Comparison of ENCODE assay signal across 26 cellular contexts in the genomic region with DNA sequence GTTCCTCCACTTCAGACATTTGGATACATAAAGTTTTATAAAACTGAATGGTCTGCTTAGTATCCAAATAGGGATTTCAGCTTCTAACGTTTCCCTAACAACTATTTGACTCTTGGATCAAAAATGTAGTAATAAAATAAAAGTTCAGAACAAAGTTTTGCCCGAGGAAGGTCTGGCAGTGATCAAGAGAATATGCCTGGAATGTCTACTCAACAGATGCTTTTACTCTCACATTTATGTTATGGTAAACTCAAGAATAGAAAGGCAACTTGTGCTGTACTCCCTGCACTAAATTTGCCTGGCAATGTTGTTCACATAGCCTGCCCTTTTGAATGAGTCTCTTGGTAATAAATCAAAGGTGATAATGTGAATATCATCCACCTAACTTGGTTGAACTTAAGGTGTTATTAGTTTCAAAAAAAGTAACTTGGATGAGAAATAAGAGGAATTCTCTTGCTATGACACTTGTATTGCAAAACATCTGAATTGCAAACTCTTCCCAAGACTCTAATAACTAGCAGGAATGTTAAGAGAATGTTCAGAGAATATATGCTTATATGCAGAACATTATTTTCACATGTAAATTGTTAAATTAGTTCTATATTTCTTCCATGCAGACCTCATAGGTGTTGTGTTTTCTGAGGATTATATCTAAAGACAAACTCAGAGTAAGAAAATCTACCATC.
DNase-seq lines count a peak whose midpoint lies in the region; ATAC-seq and TF ChIP-seq lines count a peak whose summit lies in the region.
"Had no signal": no experiment of that assay in that cellular context is flagged by ENCODE, and none has a peak within 500 bp of the region (broad histone marks: within the 10 kb centered on the region; RNA-seq: fewer than 3 reads in every experiment).

No MANE protein-coding gene starts in this region.

- H3K14ac ChIP-seq in H9 (ENCODE audit: insufficient read depth, low read length): no peak overlapping the region

- H2AFZ ChIP-seq in H9 (ENCODE audit: low read length) (no peak overlapping the region), PC-9 (no peak overlapping the region)
- H2AFZ ChIP-seq: parathyroid adenoma had no signal

- H3K4ac ChIP-seq in H9 (ENCODE audit: low read depth, low read length): no peak overlapping the region

- H3K4me1 ChIP-seq in H9 (ENCODE audit: insufficient read depth, low read length) (no peaks in the 10 kb centered on the region), PC-9 (replicated peaks; ENCODE audit: insufficient read depth) (no peaks in the 10 kb centered on the region)
- H3K4me1 ChIP-seq: BE2C, colonic mucosa, parathyroid adenoma, suprapubic skin had no signal

- H3F3A ChIP-seq in PC-9 (ENCODE audit: insufficient read depth, low read depth): no peaks in the 10 kb centered on the region

- H3K27me3 Mint-ChIP-seq in H9 (ENCODE audit: low read depth): no peaks in the 10 kb centered on the region; the same call in 1 of the 2 replicates
- H3K27me3 Mint-ChIP-seq: activated CD4-positive, alpha-beta T cell treated with anti-CD3 and anti-CD28 coated beads, Interleukin-2, amount 10 ng/mL, durations not matched to agents 24 days and 14 days had no signal

- H3K27ac ChIP-seq in H9 (ENCODE audit: insufficient read length, low read depth, low read length) (no peak overlapping the region), PC-9 (no peak overlapping the region)
- H3K27ac ChIP-seq: 22Rv1, colonic mucosa, parathyroid adenoma, suprapubic skin had no signal

- no peak overlapping the region for H3T11ph ChIP-seq in H9 (ENCODE audit: low read length)

- no peak overlapping the region for H2BK15ac ChIP-seq in H9 (ENCODE audit: low read depth, low read length)

- CTCF ChIA-PET in AG04449 (lab: Yijun Ruan, JAX): no interaction called here
- CTCF ChIA-PET in PC-9 (lab: Charles Lee): no interaction called here

- no TSS peak for BruUV-seq in PC-9 (replicated peaks; lab: Mats Ljungman, UMichigan)

- H3K9ac ChIP-seq in H9 (ENCODE audit: extremely low read depth, insufficient read length, low read length): no peak overlapping the region
- H3K9ac ChIP-seq: parathyroid adenoma had no signal

- intact Hi-C loops in PC-9 (cut with micrococcal nuclease; ENCODE audit: unreplicated experiment): no loop called here

- no peaks in the 10 kb centered on the region for H3K36me3 ChIP-seq in PC-9 (ENCODE audit: low read depth)
- H3K36me3 ChIP-seq: BE2C, colonic mucosa, suprapubic skin had no signal

- H3K23ac ChIP-seq in H9 (ENCODE audit: insufficient read length, low read depth, low read length): no peak overlapping the region

- H3K79me1 ChIP-seq in H9 (ENCODE audit: insufficient read depth, low read depth, low read length, poor library complexity, severe bottlenecking): no peaks in the 10 kb centered on the region

- no peak overlapping the region for H2BK12ac ChIP-seq in H9 (ENCODE audit: insufficient read length, low read depth, low read length)

- WGBS in H9 (ENCODE audit: extremely low coverage, insufficient read length, low lambda C conversion rate): no CpG with 5 or more reads among the region's 2 CpGs

- H2BK20ac ChIP-seq in H9 (ENCODE audit: low read depth, low read length, poor library complexity, severe bottlenecking): no peak overlapping the region

- no peak overlapping the region for H3K56ac ChIP-seq in H9 (ENCODE audit: insufficient read length, low read depth, low read length)

- ATAC-seq in GM19395 (IDR thresholded peaks at IDR 0.05; ENCODE audit: unreplicated experiment): no peak
- no peak for ATAC-seq in GM18909 (IDR thresholded peaks at IDR 0.05; ENCODE audit: poor library complexity, unreplicated experiment)
- ATAC-seq: activated naive CD4-positive, alpha-beta T cell treated with anti-CD3 and anti-CD28 coated beads, Interleukin-2, amount 50 U/mL, for 72 hours; esophagus mucosa; K562; left colon had no signal

- no peak overlapping the region for H3K18ac ChIP-seq in H9 (ENCODE audit: insufficient read length, low read depth, low read length)

- no peaks in the 10 kb centered on the region for H3K9me3 Mint-ChIP-seq in H9
- H3K9me3 Mint-ChIP-seq: activated CD4-positive, alpha-beta T cell treated with anti-CD3 and anti-CD28 coated beads, Interleukin-2, amount 10 ng/mL, durations not matched to agents 24 days and 14 days had no signal

- no peaks in the 10 kb centered on the region for H3K4me1 Mint-ChIP-seq in H9
- H3K4me1 Mint-ChIP-seq: activated CD4-positive, alpha-beta T cell treated with anti-CD3 and anti-CD28 coated beads, Interleukin-2, amount 10 ng/mL, durations not matched to agents 24 days and 14 days; immature natural killer cell had no signal

- H2BK5ac ChIP-seq in H9 (ENCODE audit: insufficient read length, low read length): no peak overlapping the region

- DNase-seq in AG04449 (ENCODE audit: low read depth, low spot score): peak; percentile 29
- DNase-seq in GM04503 (ENCODE audit: low read depth): peak; percentile 54
- peak; percentile 4 for DNase-seq in choroid plexus epithelial cell (ENCODE audit: low read depth)
- peak; percentile 4 for DNase-seq in hepatic stellate cell (ENCODE audit: low spot score)
- DNase-seq in H9: no peak
- no peak for DNase-seq in PC-9
- DNase-seq: activated CD4-positive, alpha-beta T cell treated with anti-CD3 and anti-CD28 coated beads, Interleukin-2, amount 10 ng/mL, durations not matched to agents 24 days and 14 days; activated CD8-positive, alpha-beta memory T cell treated with anti-CD3 and anti-CD28 coated beads for 24 hours; anterior cingulate cortex; BE2C; colonic mucosa; immature natural killer cell; left colon; NCI-H1048; NCI-H446; NCI-H774; stimulated activated naive CD4-positive, alpha-beta T cell treated with Interleukin-2 at 50 U/mL for 16 hours had no signal

- no peaks in the 10 kb centered on the region for H3K36me3 Mint-ChIP-seq in H9 (ENCODE audit: insufficient read depth in 1 of 3, low read depth in 3 of 3)
- H3K36me3 Mint-ChIP-seq: activated naive CD4-positive, alpha-beta T cell treated with anti-CD3 and anti-CD28 coated beads, Interleukin-2, amount 50 U/mL, for 72 hours; immature natural killer cell had no signal

- TF ChIP-seq CTCF in AG04449 (IDR thresholded peaks at IDR 0.05; ENCODE audit: insufficient read depth, low read length, missing control alignments) (no peak), choroid plexus epithelial cell (conservative IDR thresholded peaks at IDR 0.05; ENCODE audit: low read depth, low read length) (no peak), H9 (conservative IDR thresholded peaks at IDR 0.05) (no peak), PC-9 (conservative IDR thresholded peaks at IDR 0.05) (no peak)

- H4K91ac ChIP-seq in H9 (ENCODE audit: insufficient read length, low read depth, low read length): no peak overlapping the region

- H3K4me3 ChIP-seq in AG04449 (ENCODE audit: low read depth, low read length) (no peak overlapping the region), choroid plexus epithelial cell (ENCODE audit: low read depth, low read length) (no peak overlapping the region), PC-9 (no peak overlapping the region)
- H3K4me3 ChIP-seq: colonic mucosa, K562, smooth muscle cell, suprapubic skin had no signal

- no peaks in the 10 kb centered on the region for H3K9me2 ChIP-seq in PC-9 (ENCODE audit: insufficient read depth)

- no peak overlapping the region for H2AK5ac ChIP-seq in H9 (ENCODE audit: insufficient read length, low read length)

- H4K5ac ChIP-seq in H9 (ENCODE audit: insufficient read length, low read depth, low read length): no peak overlapping the region

- H2BK120ac ChIP-seq in H9 (ENCODE audit: low read depth, low read length, poor library complexity, severe bottlenecking): no peak overlapping the region

- H3K27ac Mint-ChIP-seq in H9: no peak overlapping the region
- H3K27ac Mint-ChIP-seq: activated CD4-positive, alpha-beta T cell treated with anti-CD3 and anti-CD28 coated beads, Interleukin-2, amount 10 ng/mL, durations not matched to agents 24 days and 14 days; activated naive CD4-positive, alpha-beta T cell treated with anti-CD3 and anti-CD28 coated beads, Interleukin-2, amount 50 U/mL, for 72 hours; immature natural killer cell had no signal

- no peaks in the 10 kb centered on the region for H3K23me2 ChIP-seq in H9 (ENCODE audit: insufficient read length, low read depth, low read length, poor library complexity, severe bottlenecking)

- no peaks in the 10 kb centered on the region for H3K9me3 ChIP-seq in H9 (ENCODE audit: control insufficient read depth, low read depth, low read length)
- H3K9me3 ChIP-seq in PC-9 (ENCODE audit: insufficient read depth, low read depth): no peaks in the 10 kb centered on the region
- H3K9me3 ChIP-seq: BE2C, colonic mucosa, suprapubic skin had no signal

- H3K4me3 Mint-ChIP-seq in H9: no peak overlapping the region
- H3K4me3 Mint-ChIP-seq: activated CD4-positive, alpha-beta T cell treated with anti-CD3 and anti-CD28 coated beads, Interleukin-2, amount 10 ng/mL, durations not matched to agents 24 days and 14 days; immature natural killer cell had no signal

- no peaks in the 10 kb centered on the region for H4K20me1 ChIP-seq in H9 (ENCODE audit: control insufficient read depth, insufficient read depth, insufficient read length)
- H4K20me1 ChIP-seq in PC-9 (ENCODE audit: insufficient read depth): no peaks in the 10 kb centered on the region

- H3K4me2 ChIP-seq in H9 (ENCODE audit: insufficient read depth, insufficient read length, low read length) (no peak overlapping the region), PC-9 (no peak overlapping the region)
- H3K4me2 ChIP-seq: smooth muscle cell had no signal

- H3K27me3 ChIP-seq in H9 (ENCODE audit: insufficient read depth, low read length) (no peaks in the 10 kb centered on the region), PC-9 (ENCODE audit: insufficient read depth, low read depth) (no peaks in the 10 kb centered on the region)
- H3K27me3 ChIP-seq: BE2C, colonic mucosa, suprapubic skin had no signal

- no peak overlapping the region for H4K8ac ChIP-seq in H9 (replicated peaks; ENCODE audit: insufficient read length, low read depth, low read length)

- POLR2A ChIA-PET in AG04449 (lab: Yijun Ruan, JAX): no interaction called here
- POLR2A ChIA-PET in PC-9 (lab: Charles Lee; ENCODE audit: unreplicated experiment): interaction anchor here (0.6 kb wide), 1 partner anchor 35 kb away, joined by 3 read pairs; no protein-coding TSS in a partner anchor

- no peaks in the 10 kb centered on the region for H3K79me2 ChIP-seq in H9 (ENCODE audit: insufficient read depth, low read length)
- H3K79me2 ChIP-seq in PC-9 (ENCODE audit: low read depth): no peaks in the 10 kb centered on the region
- H3K79me2 ChIP-seq: parathyroid adenoma had no signal

Comparison
In these comparisons a context has a peak if more than half of its experiments do, and no peak if none do; other contexts are left out.
1. DNase-seq: peak in AG04449 (single experiment), GM04503 (single experiment), choroid plexus epithelial cell (single experiment) and hepatic stellate cell (single experiment); none in H9 (single experiment) and PC-9 (0 of 2).